8 cellular contexts compared by ENCODE assay signal in genomic region chr9:134134949-134135342, GRCh38. TPM values are rescaled to one million over a fixed set of nuclear protein-coding genes. Genes with fewer than 3 reads are reported as not detected.
DNase-seq lines count a peak whose midpoint lies in the region; ATAC-seq and TF ChIP-seq lines count a peak whose summit lies in the region.

No MANE protein-coding gene starts in this region.

- peak overlapping the region; percentile 98 for H2AFZ ChIP-seq in hepatocyte
- peak overlapping the region; percentile 99 for H2AFZ ChIP-seq in smooth muscle cell (ENCODE audit: low read depth)

- no peaks in the 10 kb centered on the region for H3F3A ChIP-seq in smooth muscle cell (ENCODE audit: low read depth)

- H3K36me3 Mint-ChIP-seq in WTC11 = peaks cover 10% of the 10 kb centered on the region

- peak overlapping the region; percentile 7; the same call in 1 of the 2 replicates for H3K27ac Mint-ChIP-seq in WTC11

- H3K27me3 Mint-ChIP-seq in WTC11 (ENCODE audit: low read depth) = no peaks in the 10 kb centered on the region

- H3K27ac ChIP-seq in hepatocyte (peak overlapping the region; percentile 90), smooth muscle cell (ENCODE audit: low read depth) (no peak overlapping the region)

- H3K4me1 ChIP-seq in hepatocyte (ENCODE audit: insufficient read depth) = peaks cover 46% of the 10 kb centered on the region
- peaks cover 19% of the 10 kb centered on the region for H3K4me1 ChIP-seq in smooth muscle cell (ENCODE audit: low read depth)

- H3K9me2 ChIP-seq in hepatocyte (replicated peaks; ENCODE audit: insufficient read depth) = no peaks in the 10 kb centered on the region

- peak; percentile 4 for ATAC-seq in GM21528 (IDR thresholded peaks at IDR 0.05; ENCODE audit: low FRiP score, unreplicated experiment)
- ATAC-seq in WTC11 = no peak
- ATAC-seq in HG03439 (IDR thresholded peaks at IDR 0.05; ENCODE audit: unreplicated experiment) = no peak
- ATAC-seq in GM19452 (IDR thresholded peaks at IDR 0.05; ENCODE audit: unreplicated experiment) = no peak

- H3K4me1 Mint-ChIP-seq in WTC11 = peaks cover 51% of the 10 kb centered on the region

- H3K9me3 ChIP-seq in hepatocyte (ENCODE audit: low read depth) = no peaks in the 10 kb centered on the region
- no peaks in the 10 kb centered on the region for H3K9me3 ChIP-seq in smooth muscle cell (replicated peaks; ENCODE audit: low read depth)

- CTCF ChIA-PET in WTC11 (lab: Charles Lee) = no interaction called here

- 17% methylated on average over 7 of the region's 7 CpGs for WGBS in hepatocyte (ENCODE audit: low lambda C conversion rate, missing lambda C conversion rate)
- whole genome bisulfite sequencing in smooth muscle cell (ENCODE audit: low lambda C conversion rate) = 25% methylated on average over 7 of the region's 7 CpGs

- H3K79me2 ChIP-seq in hepatocyte (peaks cover 41% of the 10 kb centered on the region), smooth muscle cell (ENCODE audit: low read depth) (peaks cover 37% of the 10 kb centered on the region)

- DNase-seq in AG09309 (ENCODE audit: low read depth) (no peak), WTC11 (ENCODE audit: low spot score) (no peak), hepatocyte (ENCODE audit: low spot score) (no peak), smooth muscle cell (lab: John Stamatoyannopoulos, UW; ENCODE audit: unreplicated experiment) (no peak), EL (no peak)

- no peaks in the 10 kb centered on the region for H3K9me3 Mint-ChIP-seq in WTC11

- H3K27me3 ChIP-seq in hepatocyte (no peaks in the 10 kb centered on the region), smooth muscle cell (ENCODE audit: low read depth) (no peaks in the 10 kb centered on the region)

- H4K20me1 ChIP-seq in hepatocyte (ENCODE audit: insufficient read depth, poor library complexity, severe bottlenecking) = peaks cover 22% of the 10 kb centered on the region
- peaks cover 31% of the 10 kb centered on the region for H4K20me1 ChIP-seq in smooth muscle cell (ENCODE audit: low read depth)

- H3K4me2 ChIP-seq in hepatocyte (peak overlapping the region; percentile 98), smooth muscle cell (peak overlapping the region; percentile 96)

- peak overlapping the region; percentile 98 for H3K4me3 ChIP-seq in AG09309 (ENCODE audit: control insufficient read depth, low read depth, low read length)
- H3K4me3 ChIP-seq in hepatocyte = peak overlapping the region; percentile 100
- peak overlapping the region; percentile 82 for H3K4me3 ChIP-seq in smooth muscle cell

- TF ChIP-seq CTCF in AG09309 (IDR thresholded peaks at IDR 0.05; ENCODE audit: control insufficient read depth, insufficient read depth, low read depth, low read length, missing control alignments) = no peak
- no peak for TF ChIP-seq CTCF in WTC11 (IDR thresholded peaks at IDR 0.05)
- TF ChIP-seq CTCF in hepatocyte (IDR thresholded peaks at IDR 0.05; ENCODE audit: poor library complexity) = no peak
- TF ChIP-seq CTCF in smooth muscle cell (IDR thresholded peaks at IDR 0.05; ENCODE audit: borderline replicate concordance, insufficient read depth, poor library complexity, severe bottlenecking) = no peak

- H3K4me3 Mint-ChIP-seq in WTC11 = peak overlapping the region; percentile 77

- H3K36me3 ChIP-seq in hepatocyte (replicated peaks; ENCODE audit: insufficient read depth, low read depth) = no peaks in the 10 kb centered on the region
- no peaks in the 10 kb centered on the region for H3K36me3 ChIP-seq in smooth muscle cell (ENCODE audit: low read depth)

- POLR2A ChIA-PET in WTC11 (lab: Charles Lee) = no interaction called here

- peak overlapping the region; percentile 42 for H3K9ac ChIP-seq in smooth muscle cell (ENCODE audit: low read depth)

TF ChIP-seq in WTC11, 78 proteins besides CTCF, POLR2A, EP300 and RAD21:
- TF ChIP-seq EMX1 (CRISPR knock-in tag; IDR thresholded peaks at IDR 0.05) (no peak), NR1H2 (CRISPR knock-in tag; IDR thresholded peaks at IDR 0.05) (no peak), IRF1 (CRISPR knock-in tag; IDR thresholded peaks at IDR 0.05) (no peak), CBFB (CRISPR knock-in tag; IDR thresholded peaks at IDR 0.05; ENCODE audit: low read depth) (no peak), NFATC4 (CRISPR knock-in tag; IDR thresholded peaks at IDR 0.05) (no peak), NFE2L1 (CRISPR knock-in tag; IDR thresholded peaks at IDR 0.05) (no peak), NR3C1 (CRISPR knock-in tag; conservative IDR thresholded peaks at IDR 0.05; ENCODE audit: low read depth) (no peak), TP53 (CRISPR knock-in tag; IDR thresholded peaks at IDR 0.05) (no peak), STAT6 (CRISPR knock-in tag; conservative IDR thresholded peaks at IDR 0.05; ENCODE audit: low read depth) (no peak), HMGXB4 (CRISPR knock-in tag; IDR thresholded peaks at IDR 0.05) (no peak), TEAD4 (CRISPR knock-in tag; IDR thresholded peaks at IDR 0.05) (no peak), ZNF219 (CRISPR knock-in tag; IDR thresholded peaks at IDR 0.05; ENCODE audit: borderline replicate concordance) (no peak)

RNA-seq across cellular contexts. Expression of gene WDR5, which starts 0.9 kb away (rescaled TPM):
- total RNA-seq in WTC11 (2021) = 54.2 to 62.5 TPM (median 56.5 TPM) in 3 replicates
- 19.8 and 21.0 TPM in 2 replicates for total RNA-seq in hepatocyte
- 20.2 and 20.9 TPM in 2 replicates for polyA plus RNA-seq in hepatocyte
- total RNA-seq in smooth muscle cell = 8.9 and 9.8 TPM in 2 replicates
- 15.7 and 16.3 TPM in 2 replicates for polyA plus RNA-seq in smooth muscle cell

RNA-seq across cellular contexts. Expression of gene RNU6ATAC, which starts 29.4 kb away (rescaled TPM):
- total RNA-seq in WTC11 (2021) (87.0 to 124 TPM (median 117 TPM) in 3 replicates), hepatocyte (not detected in 2 replicates), smooth muscle cell (not detected in 2 replicates)
- polyA plus RNA-seq in hepatocyte (not detected in 2 replicates), smooth muscle cell (not detected in 2 replicates)

Comparison
In these comparisons a context has a peak if more than half of its experiments do, and no peak if none do; other contexts are left out.
1. RNA of gene RNU6ATAC, which starts 29.4 kb away (total RNA-seq): 87.0 to 124 TPM in WTC11; not detected in hepatocyte and not detected in smooth muscle cell; every median in the first group is over 10 times any median in the second.
2. Peak in every context shown above with its lines, with median percentiles within 50 percentile points of each other: H3K4me3 ChIP-seq.